In the genomic region with DNA sequence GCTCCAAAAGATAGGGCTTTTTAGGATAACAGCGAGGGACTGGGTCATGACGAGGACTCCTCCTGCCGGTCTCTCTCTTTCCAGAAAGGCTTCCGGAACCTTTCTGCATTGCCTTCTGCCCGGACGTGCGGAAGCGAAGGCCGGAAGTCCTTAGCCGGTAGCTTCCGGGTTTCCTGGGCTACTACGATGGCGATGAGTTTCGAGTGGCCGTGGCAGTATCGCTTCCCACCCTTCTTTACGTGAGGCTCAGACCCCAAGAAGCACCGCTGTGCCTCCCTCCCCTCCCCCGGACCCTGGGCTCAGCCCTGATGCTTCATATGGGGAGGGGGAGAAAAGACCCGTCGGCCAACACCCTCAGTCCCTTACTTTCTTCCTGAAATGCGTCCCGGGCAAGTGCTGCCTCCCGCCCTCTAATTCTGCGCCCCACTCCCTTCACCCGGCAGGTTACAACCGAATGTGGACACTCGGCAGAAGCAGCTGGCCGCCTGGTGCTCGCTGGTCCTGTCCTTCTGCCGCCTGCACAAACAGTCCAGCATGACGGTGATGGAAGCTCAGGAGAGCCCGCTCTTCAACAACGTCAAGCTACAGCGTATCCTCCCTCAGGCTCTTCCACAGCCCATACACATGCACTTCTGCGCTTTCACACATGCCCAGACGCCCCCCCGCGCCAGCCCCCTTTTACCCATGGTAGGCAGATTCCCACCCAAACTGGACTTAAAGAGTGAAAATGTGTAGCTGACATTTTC, we compare ENCODE assay signal across 1 cellular context.
TF ChIP-seq lines count a peak whose summit lies in the region.

A gene (plus strand): TSS at position 160 of the 746 bp plus-strand sequence. CDS start 27 bp downstream, at position 187.

TF ChIP-seq in K562, 482 proteins besides CTCF, POLR2A, EP300 and RAD21 (continued from another document and continues in another):
- TF ChIP-seq CHD1 (IDR thresholded peaks at IDR 0.05; ENCODE audit: low read length) (peak; percentile 71), TRIM24 (IDR thresholded peaks at IDR 0.05) (peak in 1 of 2 experiments; percentile 99; a peak in 2 of 4 replicates), CCAR2 (IDR thresholded peaks at IDR 0.05; ENCODE audit: low read depth, low read length) (no peak), TEAD4 (IDR thresholded peaks at IDR 0.05; ENCODE audit: low read length) (peak; percentile 43; the same call in 1 of the 2 replicates), TEAD4 (CRISPR knock-in tag; IDR thresholded peaks at IDR 0.05; ENCODE audit: borderline replicate concordance) (no peak), CBX3 (IDR thresholded peaks at IDR 0.05; ENCODE audit: borderline replicate concordance in 1 of 2, low read length in 2 of 2) (peak in 1 of 2 experiments; percentile 76; a peak in 1 of 3 replicates), MBD2 (IDR thresholded peaks at IDR 0.05; ENCODE audit: borderline replicate concordance, low read depth) (0 out of 2 replicates have a peak, but pooled peaks have one; percentile 39), MEF2A (IDR thresholded peaks at IDR 0.05; ENCODE audit: control insufficient read depth, low read depth, low read length) (peak; percentile 37; the same call in 1 of the 2 replicates), ASH1L (IDR thresholded peaks at IDR 0.05; ENCODE audit: borderline replicate concordance, low read depth, partially characterized antibody) (no peak), DIDO1 (tag; IDR thresholded peaks at IDR 0.05; ENCODE audit: low read depth) (peak; percentile 83), NBN (IDR thresholded peaks at IDR 0.05; ENCODE audit: low read depth) (peak; percentile 80), ZNF589 (CRISPR knock-in tag; IDR thresholded peaks at IDR 0.05; ENCODE audit: low read depth) (no peak), PHTF2 (CRISPR knock-in tag; IDR thresholded peaks at IDR 0.05) (no peak), XRCC5 (IDR thresholded peaks at IDR 0.05; ENCODE audit: low read depth, low read length) (peak; percentile 100), ZFP36 (IDR thresholded peaks at IDR 0.05; ENCODE audit: low read depth, low read length, partially characterized antibody) (no peak), HLTF (IDR thresholded peaks at IDR 0.05) (no peak), MTA2 (IDR thresholded peaks at IDR 0.05; ENCODE audit: low read depth) (0 out of 2 replicates have a peak, but pooled peaks have one; percentile 5), ZNF561 (CRISPR knock-in tag; conservative IDR thresholded peaks at IDR 0.05) (no peak), FOXK2 (conservative IDR thresholded peaks at IDR 0.05 in 1 of 2, IDR thresholded peaks at IDR 0.05 in 1 of 2; ENCODE audit: low read depth in 2 of 2) (peak; percentile 46 to 66; a peak in 3 of 4 replicates), ZZZ3 (IDR thresholded peaks at IDR 0.05) (no peak), TCF3 (CRISPR knock-in tag; IDR thresholded peaks at IDR 0.05) (peak; percentile 18; the same call in 1 of the 2 replicates), POLR2AphosphoS5 (IDR thresholded peaks at IDR 0.05; ENCODE audit: control insufficient read depth, insufficient read depth, low read depth, low read length) (peak; percentile 95), ZNF232 (CRISPR knock-in tag; IDR thresholded peaks at IDR 0.05) (no peak), ZNF583 (CRISPR knock-in tag; IDR thresholded peaks at IDR 0.05) (peak; percentile 70), RBBP5 (IDR thresholded peaks at IDR 0.05; ENCODE audit: borderline replicate concordance, insufficient read depth, low read length, poor library complexity, severe bottlenecking) (peak; percentile 90)
- TF ChIP-seq, protein P1, sequence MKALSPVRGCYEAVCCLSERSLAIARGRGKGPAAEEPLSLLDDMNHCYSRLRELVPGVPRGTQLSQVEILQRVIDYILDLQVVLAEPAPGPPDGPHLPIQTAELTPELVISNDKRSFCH (CRISPR knock-in tag; IDR thresholded peaks at IDR 0.05), result no peak
- TF ChIP-seq, protein P1 (tag; IDR thresholded peaks at IDR 0.05), result peak; percentile 61; the same call in 1 of the 2 replicates
- TF ChIP-seq, protein P2, sequence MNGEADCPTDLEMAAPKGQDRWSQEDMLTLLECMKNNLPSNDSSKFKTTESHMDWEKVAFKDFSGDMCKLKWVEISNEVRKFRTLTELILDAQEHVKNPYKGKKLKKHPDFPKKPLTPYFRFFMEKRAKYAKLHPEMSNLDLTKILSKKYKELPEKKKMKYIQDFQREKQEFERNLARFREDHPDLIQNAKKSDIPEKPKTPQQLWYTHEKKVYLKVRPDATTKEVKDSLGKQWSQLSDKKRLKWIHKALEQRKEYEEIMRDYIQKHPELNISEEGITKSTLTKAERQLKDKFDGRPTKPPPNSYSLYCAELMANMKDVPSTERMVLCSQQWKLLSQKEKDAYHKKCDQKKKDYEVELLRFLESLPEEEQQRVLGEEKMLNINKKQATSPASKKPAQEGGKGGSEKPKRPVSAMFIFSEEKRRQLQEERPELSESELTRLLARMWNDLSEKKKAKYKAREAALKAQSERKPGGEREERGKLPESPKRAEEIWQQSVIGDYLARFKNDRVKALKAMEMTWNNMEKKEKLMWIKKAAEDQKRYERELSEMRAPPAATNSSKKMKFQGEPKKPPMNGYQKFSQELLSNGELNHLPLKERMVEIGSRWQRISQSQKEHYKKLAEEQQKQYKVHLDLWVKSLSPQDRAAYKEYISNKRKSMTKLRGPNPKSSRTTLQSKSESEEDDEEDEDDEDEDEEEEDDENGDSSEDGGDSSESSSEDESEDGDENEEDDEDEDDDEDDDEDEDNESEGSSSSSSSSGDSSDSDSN (IDR thresholded peaks at IDR 0.05; ENCODE audit: borderline replicate concordance in 1 of 2, low read depth in 2 of 2, low read length in 2 of 2), result peak in 1 of 2 experiments; percentile 75; a peak in 2 of 4 replicates
- TF ChIP-seq, protein P3, sequence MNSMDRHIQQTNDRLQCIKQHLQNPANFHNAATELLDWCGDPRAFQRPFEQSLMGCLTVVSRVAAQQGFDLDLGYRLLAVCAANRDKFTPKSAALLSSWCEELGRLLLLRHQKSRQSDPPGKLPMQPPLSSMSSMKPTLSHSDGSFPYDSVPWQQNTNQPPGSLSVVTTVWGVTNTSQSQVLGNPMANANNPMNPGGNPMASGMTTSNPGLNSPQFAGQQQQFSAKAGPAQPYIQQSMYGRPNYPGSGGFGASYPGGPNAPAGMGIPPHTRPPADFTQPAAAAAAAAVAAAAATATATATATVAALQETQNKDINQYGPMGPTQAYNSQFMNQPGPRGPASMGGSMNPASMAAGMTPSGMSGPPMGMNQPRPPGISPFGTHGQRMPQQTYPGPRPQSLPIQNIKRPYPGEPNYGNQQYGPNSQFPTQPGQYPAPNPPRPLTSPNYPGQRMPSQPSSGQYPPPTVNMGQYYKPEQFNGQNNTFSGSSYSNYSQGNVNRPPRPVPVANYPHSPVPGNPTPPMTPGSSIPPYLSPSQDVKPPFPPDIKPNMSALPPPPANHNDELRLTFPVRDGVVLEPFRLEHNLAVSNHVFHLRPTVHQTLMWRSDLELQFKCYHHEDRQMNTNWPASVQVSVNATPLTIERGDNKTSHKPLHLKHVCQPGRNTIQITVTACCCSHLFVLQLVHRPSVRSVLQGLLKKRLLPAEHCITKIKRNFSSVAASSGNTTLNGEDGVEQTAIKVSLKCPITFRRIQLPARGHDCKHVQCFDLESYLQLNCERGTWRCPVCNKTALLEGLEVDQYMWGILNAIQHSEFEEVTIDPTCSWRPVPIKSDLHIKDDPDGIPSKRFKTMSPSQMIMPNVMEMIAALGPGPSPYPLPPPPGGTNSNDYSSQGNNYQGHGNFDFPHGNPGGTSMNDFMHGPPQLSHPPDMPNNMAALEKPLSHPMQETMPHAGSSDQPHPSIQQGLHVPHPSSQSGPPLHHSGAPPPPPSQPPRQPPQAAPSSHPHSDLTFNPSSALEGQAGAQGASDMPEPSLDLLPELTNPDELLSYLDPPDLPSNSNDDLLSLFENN (IDR thresholded peaks at IDR 0.05; ENCODE audit: low read depth in 2 of 2, low read length in 2 of 2), result peak in 1 of 2 experiments; percentile 51; a peak in 1 of 4 replicates
- TF ChIP-seq, protein P4, sequence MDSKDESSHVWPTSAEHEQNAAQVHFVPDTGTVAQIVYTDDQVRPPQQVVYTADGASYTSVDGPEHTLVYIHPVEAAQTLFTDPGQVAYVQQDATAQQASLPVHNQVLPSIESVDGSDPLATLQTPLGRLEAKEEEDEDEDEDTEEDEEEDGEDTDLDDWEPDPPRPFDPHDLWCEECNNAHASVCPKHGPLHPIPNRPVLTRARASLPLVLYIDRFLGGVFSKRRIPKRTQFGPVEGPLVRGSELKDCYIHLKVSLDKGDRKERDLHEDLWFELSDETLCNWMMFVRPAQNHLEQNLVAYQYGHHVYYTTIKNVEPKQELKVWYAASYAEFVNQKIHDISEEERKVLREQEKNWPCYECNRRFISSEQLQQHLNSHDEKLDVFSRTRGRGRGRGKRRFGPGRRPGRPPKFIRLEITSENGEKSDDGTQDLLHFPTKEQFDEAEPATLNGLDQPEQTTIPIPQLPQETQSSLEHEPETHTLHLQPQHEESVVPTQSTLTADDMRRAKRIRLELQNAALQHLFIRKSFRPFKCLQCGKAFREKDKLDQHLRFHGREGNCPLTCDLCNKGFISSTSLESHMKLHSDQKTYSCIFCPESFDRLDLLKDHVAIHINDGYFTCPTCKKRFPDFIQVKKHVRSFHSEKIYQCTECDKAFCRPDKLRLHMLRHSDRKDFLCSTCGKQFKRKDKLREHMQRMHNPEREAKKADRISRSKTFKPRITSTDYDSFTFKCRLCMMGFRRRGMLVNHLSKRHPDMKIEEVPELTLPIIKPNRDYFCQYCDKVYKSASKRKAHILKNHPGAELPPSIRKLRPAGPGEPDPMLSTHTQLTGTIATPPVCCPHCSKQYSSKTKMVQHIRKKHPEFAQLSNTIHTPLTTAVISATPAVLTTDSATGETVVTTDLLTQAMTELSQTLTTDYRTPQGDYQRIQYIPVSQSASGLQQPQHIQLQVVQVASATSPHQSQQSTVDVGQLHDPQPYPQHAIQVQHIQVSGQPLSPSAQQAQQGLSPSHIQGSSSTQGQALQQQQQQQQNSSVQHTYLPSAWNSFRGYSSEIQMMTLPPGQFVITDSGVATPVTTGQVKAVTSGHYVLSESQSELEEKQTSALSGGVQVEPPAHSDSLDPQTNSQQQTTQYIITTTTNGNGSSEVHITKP (IDR thresholded peaks at IDR 0.05; ENCODE audit: partially characterized antibody), result peak; percentile 15
- TF ChIP-seq, protein P5, sequence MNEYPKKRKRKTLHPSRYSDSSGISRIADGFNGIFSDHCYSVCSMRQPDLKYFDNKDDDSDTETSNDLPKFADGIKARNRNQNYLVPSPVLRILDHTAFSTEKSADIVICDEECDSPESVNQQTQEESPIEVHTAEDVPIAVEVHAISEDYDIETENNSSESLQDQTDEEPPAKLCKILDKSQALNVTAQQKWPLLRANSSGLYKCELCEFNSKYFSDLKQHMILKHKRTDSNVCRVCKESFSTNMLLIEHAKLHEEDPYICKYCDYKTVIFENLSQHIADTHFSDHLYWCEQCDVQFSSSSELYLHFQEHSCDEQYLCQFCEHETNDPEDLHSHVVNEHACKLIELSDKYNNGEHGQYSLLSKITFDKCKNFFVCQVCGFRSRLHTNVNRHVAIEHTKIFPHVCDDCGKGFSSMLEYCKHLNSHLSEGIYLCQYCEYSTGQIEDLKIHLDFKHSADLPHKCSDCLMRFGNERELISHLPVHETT (CRISPR knock-in tag; conservative IDR thresholded peaks at IDR 0.05 in 1 of 2, IDR thresholded peaks at IDR 0.05 in 1 of 2), result no peak; a peak in 1 of 4 replicates
- TF ChIP-seq, protein P6, sequence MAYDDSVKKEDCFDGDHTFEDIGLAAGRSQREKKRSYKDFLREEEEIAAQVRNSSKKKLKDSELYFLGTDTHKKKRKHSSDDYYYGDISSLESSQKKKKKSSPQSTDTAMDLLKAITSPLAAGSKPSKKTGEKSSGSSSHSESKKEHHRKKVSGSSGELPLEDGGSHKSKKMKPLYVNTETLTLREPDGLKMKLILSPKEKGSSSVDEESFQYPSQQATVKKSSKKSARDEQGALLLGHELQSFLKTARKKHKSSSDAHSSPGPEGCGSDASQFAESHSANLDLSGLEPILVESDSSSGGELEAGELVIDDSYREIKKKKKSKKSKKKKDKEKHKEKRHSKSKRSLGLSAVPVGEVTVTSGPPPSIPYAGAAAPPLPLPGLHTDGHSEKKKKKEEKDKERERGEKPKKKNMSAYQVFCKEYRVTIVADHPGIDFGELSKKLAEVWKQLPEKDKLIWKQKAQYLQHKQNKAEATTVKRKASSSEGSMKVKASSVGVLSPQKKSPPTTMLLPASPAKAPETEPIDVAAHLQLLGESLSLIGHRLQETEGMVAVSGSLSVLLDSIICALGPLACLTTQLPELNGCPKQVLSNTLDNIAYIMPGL (CRISPR knock-in tag; IDR thresholded peaks at IDR 0.05), result peak; percentile 42; the same call in 1 of the 2 replicates
- TF ChIP-seq, protein P7, sequence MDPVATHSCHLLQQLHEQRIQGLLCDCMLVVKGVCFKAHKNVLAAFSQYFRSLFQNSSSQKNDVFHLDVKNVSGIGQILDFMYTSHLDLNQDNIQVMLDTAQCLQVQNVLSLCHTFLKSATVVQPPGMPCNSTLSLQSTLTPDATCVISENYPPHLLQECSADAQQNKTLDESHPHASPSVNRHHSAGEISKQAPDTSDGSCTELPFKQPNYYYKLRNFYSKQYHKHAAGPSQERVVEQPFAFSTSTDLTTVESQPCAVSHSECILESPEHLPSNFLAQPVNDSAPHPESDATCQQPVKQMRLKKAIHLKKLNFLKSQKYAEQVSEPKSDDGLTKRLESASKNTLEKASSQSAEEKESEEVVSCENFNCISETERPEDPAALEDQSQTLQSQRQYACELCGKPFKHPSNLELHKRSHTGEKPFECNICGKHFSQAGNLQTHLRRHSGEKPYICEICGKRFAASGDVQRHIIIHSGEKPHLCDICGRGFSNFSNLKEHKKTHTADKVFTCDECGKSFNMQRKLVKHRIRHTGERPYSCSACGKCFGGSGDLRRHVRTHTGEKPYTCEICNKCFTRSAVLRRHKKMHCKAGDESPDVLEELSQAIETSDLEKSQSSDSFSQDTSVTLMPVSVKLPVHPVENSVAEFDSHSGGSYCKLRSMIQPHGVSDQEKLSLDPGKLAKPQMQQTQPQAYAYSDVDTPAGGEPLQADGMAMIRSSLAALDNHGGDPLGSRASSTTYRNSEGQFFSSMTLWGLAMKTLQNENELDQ (CRISPR knock-in tag; IDR thresholded peaks at IDR 0.05; ENCODE audit: borderline replicate concordance), result no peak
- TF ChIP-seq, protein P8, sequence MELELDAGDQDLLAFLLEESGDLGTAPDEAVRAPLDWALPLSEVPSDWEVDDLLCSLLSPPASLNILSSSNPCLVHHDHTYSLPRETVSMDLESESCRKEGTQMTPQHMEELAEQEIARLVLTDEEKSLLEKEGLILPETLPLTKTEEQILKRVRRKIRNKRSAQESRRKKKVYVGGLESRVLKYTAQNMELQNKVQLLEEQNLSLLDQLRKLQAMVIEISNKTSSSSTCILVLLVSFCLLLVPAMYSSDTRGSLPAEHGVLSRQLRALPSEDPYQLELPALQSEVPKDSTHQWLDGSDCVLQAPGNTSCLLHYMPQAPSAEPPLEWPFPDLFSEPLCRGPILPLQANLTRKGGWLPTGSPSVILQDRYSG (tag; conservative IDR thresholded peaks at IDR 0.05; ENCODE audit: low read depth), result no peak
- TF ChIP-seq, protein P9, sequence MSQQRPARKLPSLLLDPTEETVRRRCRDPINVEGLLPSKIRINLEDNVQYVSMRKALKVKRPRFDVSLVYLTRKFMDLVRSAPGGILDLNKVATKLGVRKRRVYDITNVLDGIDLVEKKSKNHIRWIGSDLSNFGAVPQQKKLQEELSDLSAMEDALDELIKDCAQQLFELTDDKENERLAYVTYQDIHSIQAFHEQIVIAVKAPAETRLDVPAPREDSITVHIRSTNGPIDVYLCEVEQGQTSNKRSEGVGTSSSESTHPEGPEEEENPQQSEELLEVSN (IDR thresholded peaks at IDR 0.05; ENCODE audit: borderline replicate concordance in 1 of 2, extremely low read depth in 1 of 2, insufficient read depth in 1 of 2, insufficient read length in 1 of 2, low read depth in 1 of 2, low read length in 1 of 2, poor library complexity in 1 of 2, severe bottlenecking in 1 of 2), result peak in 1 of 2 experiments; percentile 30
